14 cellular contexts compared by ENCODE assay signal in the genomic region with DNA sequence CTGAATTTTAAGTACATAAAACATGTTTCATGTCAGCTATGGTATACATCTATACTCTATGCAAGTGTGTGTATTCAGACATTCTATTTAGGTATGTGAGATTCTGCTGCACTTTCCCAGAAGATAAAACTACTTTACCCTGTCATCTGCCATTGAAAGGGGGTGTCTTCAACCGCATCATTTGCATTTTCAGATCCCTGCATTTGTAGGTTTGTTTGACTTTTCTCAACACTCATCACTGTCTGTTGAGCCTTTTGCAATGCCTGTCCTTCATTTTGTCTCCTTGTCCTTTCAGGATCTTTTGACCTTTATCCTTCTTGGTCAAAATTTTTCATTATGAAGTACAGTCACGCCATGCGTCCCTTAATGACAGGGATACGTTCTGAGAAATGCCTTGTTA.
DNase-seq lines count a peak whose midpoint lies in the region; ATAC-seq, FAIRE-seq and TF ChIP-seq lines count a peak whose summit lies in the region.
"Had no signal": no experiment of that assay in that cellular context is flagged by ENCODE, and none has a peak within 500 bp of the region (broad histone marks: within the 10 kb centered on the region; RNA-seq: fewer than 3 reads in every experiment).

No MANE protein-coding gene starts in this region.

- TF ChIP-seq POLR2A in GM12878 (IDR thresholded peaks at IDR 0.05; ENCODE audit: low read depth, low read length): no peak

- peak; percentile 75 for ATAC-seq in GM18909 (IDR thresholded peaks at IDR 0.05; ENCODE audit: poor library complexity, unreplicated experiment)
- ATAC-seq in GM21786 (IDR thresholded peaks at IDR 0.05; ENCODE audit: unreplicated experiment): peak; percentile 69
- ATAC-seq in HG03175 (IDR thresholded peaks at IDR 0.05; ENCODE audit: unreplicated experiment): peak; percentile 53
- ATAC-seq in GM12878: peak; percentile 81
- no peak for ATAC-seq in GM21360 (IDR thresholded peaks at IDR 0.05; ENCODE audit: unreplicated experiment)
- no peak for ATAC-seq in activated naive CD4-positive, alpha-beta T cell treated with anti-CD3 and anti-CD28 coated beads, Interleukin-2, amount 50 U/mL, for 72 hours
- ATAC-seq: esophagus mucosa had no signal

- no peaks in the 10 kb centered on the region for H4K20me1 ChIP-seq in GM12878 (ENCODE audit: control insufficient read depth, insufficient read depth)

- no peaks in the 10 kb centered on the region for H3K9me3 Mint-ChIP-seq in activated naive CD4-positive, alpha-beta T cell treated with anti-CD3 and anti-CD28 coated beads, Interleukin-2, amount 50 U/mL, for 72 hours

- no peaks in the 10 kb centered on the region; the same call in 2 of the 3 replicates for H3K9me3 ChIP-seq in GM12878 (replicated peaks; ENCODE audit: control insufficient read depth, insufficient read depth, low read length)
- H3K9me3 ChIP-seq: SJCRH30, testis had no signal

- peak overlapping the region; percentile 71 for H3K27ac ChIP-seq in GM12878 (ENCODE audit: control insufficient read depth, insufficient read depth)
- H3K27ac ChIP-seq: C4-2B, SJCRH30, testis had no signal

- H3K27me3 ChIP-seq in GM12878 (replicated peaks in 1 of 2; ENCODE audit: control insufficient read depth in 2 of 2, insufficient read depth in 2 of 2, low read length in 1 of 2): no peaks in the 10 kb centered on the region
- H3K27me3 ChIP-seq: SJCRH30, testis had no signal

- TF ChIP-seq EP300 in GM12878 (IDR thresholded peaks at IDR 0.05; ENCODE audit: borderline replicate concordance in 1 of 2, control insufficient read depth in 1 of 2, low read depth in 2 of 2, low read length in 2 of 2): no peak

- RAD21 ChIA-PET in GM12878 (lab: Charles Lee; ENCODE audit: unreplicated experiment): interaction anchor here (0.9 to 3.6 kb wide), 10 partner anchors 8 to 83 kb away, joined by 3 to 25 read pairs (median 4); no protein-coding TSS in a partner anchor

- WGBS in GM12878 (ENCODE audit: insufficient coverage, insufficient replicate concordance, low lambda C conversion rate, missing lambda C conversion rate): 0% methylated on average over 4 of the region's 4 CpGs

- H3K36me3 Mint-ChIP-seq in activated naive CD4-positive, alpha-beta T cell treated with anti-CD3 and anti-CD28 coated beads, Interleukin-2, amount 50 U/mL, for 72 hours: no peaks in the 10 kb centered on the region

- TF ChIP-seq CTCF in GM12878 (IDR thresholded peaks at IDR 0.05 in 2 of 3, conservative IDR thresholded peaks at IDR 0.05 in 1 of 3; ENCODE audit: control insufficient read depth in 2 of 3, extremely low read depth in 1 of 3, insufficient read depth in 1 of 3, low read depth in 3 of 3, low read length in 3 of 3): no peak

- no peak; the same call in 1 of the 2 replicates for TF ChIP-seq RAD21 in GM12878 (IDR thresholded peaks at IDR 0.05; ENCODE audit: insufficient read depth, low read depth, low read length)

- peak overlapping the region; percentile 80 for H2AFZ ChIP-seq in GM12878 (ENCODE audit: control insufficient read depth, low read depth, low read length)

- SMC1A ChIA-PET in GM12878 (lab: Charles Lee; ENCODE audit: uncharacterized antibody, unreplicated experiment): interaction anchor here (0.5 to 17.1 kb wide), 11 partner anchors 9 to 69 kb away, joined by 3 to 219 read pairs (median 4); no protein-coding TSS in a partner anchor

- POLR2A ChIA-PET in GM12878 (lab: Charles Lee): interaction anchor here (0.9 to 1.2 kb wide), 2 partner anchors 10 to 15 kb away, joined by 3 read pairs; no protein-coding TSS in a partner anchor

- CTCF ChIA-PET in GM12878 (lab: Yijun Ruan, JAX): interaction anchor here (1.1 to 2.3 kb wide), 8 partner anchors 9 to 80 kb away, joined by 3 to 9 read pairs (median 5); no protein-coding TSS in a partner anchor

- intact Hi-C loops in GM12878 (cut with micrococcal nuclease; ENCODE audit: unreplicated experiment): no loop called here

- peak overlapping the region; percentile 83 for H3K4me2 ChIP-seq in GM12878 (ENCODE audit: control insufficient read depth, insufficient read depth)

- peak; percentile 74 for FAIRE-seq in GM12878 (lab: Jason Lieb, UNC)

- no peak overlapping the region for H3K27ac Mint-ChIP-seq in activated naive CD4-positive, alpha-beta T cell treated with anti-CD3 and anti-CD28 coated beads, Interleukin-2, amount 50 U/mL, for 72 hours

- H3K9ac ChIP-seq in GM12878 (ENCODE audit: control insufficient read depth, insufficient read depth, low read length): no peak overlapping the region

- peaks cover 13% of the 10 kb centered on the region for H3K4me1 ChIP-seq in GM12878 (ENCODE audit: control insufficient read depth, insufficient read depth, low read length)
- H3K4me1 ChIP-seq: SJCRH30, testis had no signal

- no TSS peak for BruUV-seq in GM12878 (replicated peaks; lab: Mats Ljungman, UMichigan)

- no peaks in the 10 kb centered on the region for H3K36me3 ChIP-seq in GM12878 (ENCODE audit: control insufficient read depth in 2 of 2, insufficient read depth in 2 of 2, low read length in 1 of 2)
- H3K36me3 ChIP-seq: SJCRH30 had no signal

- DNase-seq in GM12878 (ENCODE audit: low read depth, low spot score) (peak; percentile 60), amygdala (lab: John Stamatoyannopoulos, UW) (no peak), NCI-H2196 treated with DMSO at 0.1 percent for 48 hours (lab: John Stamatoyannopoulos, UW; ENCODE audit: unreplicated experiment) (no peak)
- DNase-seq in activated naive CD4-positive, alpha-beta T cell treated with anti-CD3 and anti-CD28 coated beads, Interleukin-2, amount 50 U/mL, for 72 hours (ENCODE audit: low spot score in 2 of 2): no peak
- DNase-seq: NCI-H1694, NCI-H774, SJCRH30, testis had no signal

- H3K79me2 ChIP-seq in GM12878 (ENCODE audit: control insufficient read depth, insufficient read depth, low read length): no peaks in the 10 kb centered on the region

- H3K4me3 ChIP-seq in GM12878: 0 out of 2 replicates have a peak overlapping the region, but pooled peaks have one; percentile 7
- H3K4me3 ChIP-seq: SJCRH30, testis had no signal

- in situ Hi-C loops in GM12878 (cut with MboI): no loop called here

TF ChIP-seq in GM12878, 131 proteins besides CTCF, POLR2A, EP300 and RAD21:
- TF ChIP-seq SPI1 (IDR thresholded peaks at IDR 0.05; ENCODE audit: borderline replicate concordance, insufficient read depth, low read depth, low read length) (no peak), IKZF2 (IDR thresholded peaks at IDR 0.05) (peak; percentile 15 to 27; a peak in 1 of 4 replicates), HCFC1 (IDR thresholded peaks at IDR 0.05; ENCODE audit: low read length) (no peak), CBFB (IDR thresholded peaks at IDR 0.05; ENCODE audit: low read depth) (peak; percentile 47; the same call in 1 of the 2 replicates), NBN (IDR thresholded peaks at IDR 0.05) (0 out of 2 replicates have a peak, but pooled peaks have one; percentile 17), EED (IDR thresholded peaks at IDR 0.05; ENCODE audit: low read depth) (no peak), ATF2 (IDR thresholded peaks at IDR 0.05; ENCODE audit: low read length) (peak; percentile 63; the same call in 1 of the 2 replicates), YY1 (IDR thresholded peaks at IDR 0.05; ENCODE audit: low read depth, low read length) (0 out of 2 replicates have a peak, but pooled peaks have one; percentile 45), CBX5 (IDR thresholded peaks at IDR 0.05; ENCODE audit: low read depth) (peak; percentile 31; the same call in 1 of the 2 replicates), RUNX3 (IDR thresholded peaks at IDR 0.05; ENCODE audit: low read length) (peak; percentile 93), ZBED1 (IDR thresholded peaks at IDR 0.05; ENCODE audit: borderline replicate concordance) (0 out of 2 replicates have a peak, but pooled peaks have one; percentile 35), POU2F2 (IDR thresholded peaks at IDR 0.05; ENCODE audit: borderline replicate concordance, low read depth, low read length) (peak; percentile 98)
- TF ChIP-seq, protein P1, sequence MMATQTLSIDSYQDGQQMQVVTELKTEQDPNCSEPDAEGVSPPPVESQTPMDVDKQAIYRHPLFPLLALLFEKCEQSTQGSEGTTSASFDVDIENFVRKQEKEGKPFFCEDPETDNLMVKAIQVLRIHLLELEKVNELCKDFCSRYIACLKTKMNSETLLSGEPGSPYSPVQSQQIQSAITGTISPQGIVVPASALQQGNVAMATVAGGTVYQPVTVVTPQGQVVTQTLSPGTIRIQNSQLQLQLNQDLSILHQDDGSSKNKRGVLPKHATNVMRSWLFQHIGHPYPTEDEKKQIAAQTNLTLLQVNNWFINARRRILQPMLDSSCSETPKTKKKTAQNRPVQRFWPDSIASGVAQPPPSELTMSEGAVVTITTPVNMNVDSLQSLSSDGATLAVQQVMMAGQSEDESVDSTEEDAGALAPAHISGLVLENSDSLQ (IDR thresholded peaks at IDR 0.05): peak; percentile 62

Comparison
In these comparisons a context has a peak if more than half of its experiments do, and no peak if none do; other contexts are left out.
1. ATAC-seq: peak in GM18909 (single experiment), GM21786 (single experiment), HG03175 (single experiment) and GM12878 (single experiment); none in GM21360 (single experiment) and activated naive CD4-positive, alpha-beta T cell treated with anti-CD3 and anti-CD28 coated beads, Interleukin-2, amount 50 U/mL, for 72 hours (0 of 2).